In the genomic region with DNA sequence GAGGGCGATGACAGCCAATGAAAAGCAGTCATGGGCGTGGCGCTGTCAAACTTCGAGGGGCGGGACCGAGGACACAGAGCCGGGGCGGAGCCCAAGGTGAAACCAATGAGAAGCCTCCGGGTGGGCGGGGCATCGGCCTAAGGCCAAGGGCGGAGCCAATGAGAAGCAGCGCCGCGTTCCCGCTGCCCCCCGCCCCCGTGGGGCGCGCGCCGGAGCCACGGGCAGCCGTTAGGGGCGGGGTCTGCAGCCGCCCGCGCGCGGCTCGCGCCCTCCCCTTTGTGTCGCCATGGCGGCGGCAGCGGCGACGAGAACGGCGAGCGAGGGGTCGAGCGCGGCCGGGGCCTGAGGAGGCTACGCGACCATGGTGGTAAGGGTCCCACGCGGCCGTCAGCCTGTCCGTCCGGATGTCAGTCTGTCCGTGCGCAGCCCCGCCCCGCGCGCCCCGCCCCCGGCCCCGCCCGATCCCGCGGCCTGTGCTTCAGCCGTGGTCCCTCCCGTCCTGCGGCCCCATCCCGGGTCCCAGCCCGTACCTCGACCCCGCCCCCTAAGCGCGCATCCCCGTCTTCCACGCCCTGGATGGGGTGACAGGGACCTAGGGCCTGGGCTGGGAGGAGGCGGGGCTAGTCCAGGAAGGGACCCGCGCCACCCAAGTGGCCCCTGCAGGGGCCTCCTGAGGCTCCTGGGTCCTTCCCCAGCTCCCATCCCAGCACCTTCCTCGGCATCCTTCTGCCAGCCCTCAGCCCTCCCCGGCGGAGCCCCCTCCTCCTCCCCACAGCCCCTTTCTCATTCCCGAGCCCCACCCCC, we compare ENCODE assay signal across 1 cellular context.
TF ChIP-seq lines count a peak whose summit lies in the region.

TSS of gene ARHGAP33 (plus strand) at position 267 of the 804 bp plus-strand sequence. CDS start at position 362, 95 bp downstream.

TF ChIP-seq in A549, 52 proteins besides CTCF, POLR2A, EP300 and RAD21 (continued from another document):
- TF ChIP-seq REST (IDR thresholded peaks at IDR 0.05), result no peak
- TF ChIP-seq, protein P1, sequence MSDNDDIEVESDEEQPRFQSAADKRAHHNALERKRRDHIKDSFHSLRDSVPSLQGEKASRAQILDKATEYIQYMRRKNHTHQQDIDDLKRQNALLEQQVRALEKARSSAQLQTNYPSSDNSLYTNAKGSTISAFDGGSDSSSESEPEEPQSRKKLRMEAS (IDR thresholded peaks at IDR 0.05), result peak; percentile 47; the same call in 1 of the 2 replicates
- no peak for TF ChIP-seq EHMT2 (IDR thresholded peaks at IDR 0.05; ENCODE audit: low read depth)
- no peak for TF ChIP-seq ZC3H11A (IDR thresholded peaks at IDR 0.05)
- no peak for TF ChIP-seq BHLHE40 (IDR thresholded peaks at IDR 0.05; ENCODE audit: low read depth, low read length)
TF ChIP-seq in A549: peak in this region for 3.
